Comparison of ENCODE assay signal across 8 cellular contexts in genomic region chr5:157431544-157432200, GRCh38. TPM values are rescaled to one million over a fixed set of nuclear protein-coding genes. Genes with fewer than 3 reads are reported as not detected.
DNase-seq lines count a peak whose midpoint lies in the region; ATAC-seq and TF ChIP-seq lines count a peak whose summit lies in the region.

No MANE protein-coding gene starts in this region.

- peaks cover 1% of the 10 kb centered on the region for H3K27me3 Mint-ChIP-seq in activated CD4-positive, alpha-beta memory T cell treated with anti-CD3 and anti-CD28 coated beads for 36 hours

- POLR2A ChIA-PET in activated CD4-positive, alpha-beta memory T cell treated with anti-CD3 and anti-CD28 coated beads for 36 hours (lab: Charles Lee): no interaction called here

- H3K9me3 Mint-ChIP-seq in activated CD4-positive, alpha-beta memory T cell treated with anti-CD3 and anti-CD28 coated beads for 36 hours: peaks cover 4% of the 10 kb centered on the region

- CTCF ChIA-PET in activated CD4-positive, alpha-beta memory T cell treated with anti-CD3 and anti-CD28 coated beads for 36 hours (lab: Charles Lee): interaction anchor here (0.6 to 7.2 kb wide), 26 partner anchors 9 to 314 kb away, joined by 3 to 128 read pairs (median 6); partner anchors contain the start of genes LSM11, NIPAL4 and THG1L

- no peak overlapping the region for H3K4me3 Mint-ChIP-seq in activated CD4-positive, alpha-beta memory T cell treated with anti-CD3 and anti-CD28 coated beads for 36 hours

- DNase-seq in ELF-1 (ENCODE audit: low read depth, low spot score) (peak; percentile 14), NCI-H2227 (lab: John Stamatoyannopoulos, UW; ENCODE audit: unreplicated experiment) (peak; percentile 42), head of caudate nucleus (peak in 22 of 42 donors; percentile 9 to 82 (median 52)), renal cortical epithelial cell (ENCODE audit: low read depth) (peak; percentile 78)
- DNase-seq in activated CD4-positive, alpha-beta memory T cell treated with anti-CD3 and anti-CD28 coated beads for 36 hours: peak; percentile 30

- intact Hi-C loops in activated CD4-positive, alpha-beta memory T cell treated with anti-CD3 and anti-CD28 coated beads for 36 hours (cut with micrococcal nuclease): loop anchor here (1.0 to 2.0 kb wide), 4 partner anchors 33 to 312 kb away; partner anchors contain the start of gene LSM11
- intact Hi-C loops in head of caudate nucleus (cut with DNase I): loop anchor here (5.0 kb wide), 1 partner anchor 41 kb away; no protein-coding TSS in a partner anchor

- no peaks in the 10 kb centered on the region for H3K36me3 Mint-ChIP-seq in activated CD4-positive, alpha-beta memory T cell treated with anti-CD3 and anti-CD28 coated beads for 36 hours

- H3K27ac Mint-ChIP-seq in activated CD4-positive, alpha-beta memory T cell treated with anti-CD3 and anti-CD28 coated beads for 36 hours: no peak overlapping the region

- H3K27ac ChIP-seq in 22Rv1: no peak overlapping the region

- H3K4me1 Mint-ChIP-seq in activated CD4-positive, alpha-beta memory T cell treated with anti-CD3 and anti-CD28 coated beads for 36 hours (ENCODE audit: low read depth): peaks cover 8% of the 10 kb centered on the region

- peak; percentile 67 for TF ChIP-seq CTCF in 22Rv1 (IDR thresholded peaks at IDR 0.05)

- ATAC-seq in HG02678 (IDR thresholded peaks at IDR 0.05; ENCODE audit: unreplicated experiment) (peak; percentile 61), HG02970 (IDR thresholded peaks at IDR 0.05; ENCODE audit: low FRiP score, unreplicated experiment) (no peak)

RNA-seq across cellular contexts. Expression of gene NIPAL4, which starts 28.3 kb away (rescaled TPM):
- total RNA-seq in activated CD4-positive, alpha-beta memory T cell treated with anti-CD3 and anti-CD28 coated beads for 36 hours: 1 to 10 TPM; 2.5 to 2.9 TPM
- 1.1 and 2.6 TPM in 2 replicates for total RNA-seq in renal cortical epithelial cell

Comparison
In these comparisons a context has a peak if more than half of its experiments do, and no peak if none do; other contexts are left out.
1. DNase-seq: peak in every context shown above with its lines; median percentile 78 in renal cortical epithelial cell; 52 in head of caudate nucleus; 42 in NCI-H2227; 30 in activated CD4-positive, alpha-beta memory T cell treated with anti-CD3 and anti-CD28 coated beads for 36 hours; 14 in ELF-1.